13 cellular contexts compared by ENCODE assay signal in genomic region chr4:52059372-52059771, GRCh38. TPM values are rescaled to one million over a fixed set of nuclear protein-coding genes. Genes with fewer than 3 reads are reported as not detected.
DNase-seq lines count a peak whose midpoint lies in the region; ATAC-seq, FAIRE-seq and TF ChIP-seq lines count a peak whose summit lies in the region.
"Had no signal": no experiment of that assay in that cellular context is flagged by ENCODE, and none has a peak within 500 bp of the region (broad histone marks: within the 10 kb centered on the region; RNA-seq: fewer than 3 reads in every experiment).

No MANE protein-coding gene starts in this region.

- H3K36me3 ChIP-seq in heart right ventricle: peaks cover 0 to 6% (median 0%) of the 10 kb centered on the region in 9 donors
- no peaks in the 10 kb centered on the region for H3K36me3 ChIP-seq in small intestine (ENCODE audit: control insufficient read depth in 2 of 2, insufficient read depth in 2 of 2, low read length in 2 of 2)

- H3K4me1 ChIP-seq in heart right ventricle: peaks cover 0 to 20% (median 11%) of the 10 kb centered on the region in 9 donors
- H3K4me1 ChIP-seq in small intestine (ENCODE audit: control insufficient read depth in 2 of 2, insufficient read depth in 1 of 2, low read depth in 1 of 2, low read length in 1 of 2): no peaks in the 10 kb centered on the region
- H3K4me1 ChIP-seq: parathyroid adenoma had no signal

- H3K27ac ChIP-seq in heart right ventricle: peak overlapping the region in 1 of 10 donors; percentile 8
- H3K27ac ChIP-seq in small intestine (ENCODE audit: low read depth in 1 of 2, low read length in 1 of 2): no peak overlapping the region
- H3K27ac ChIP-seq: 22Rv1, parathyroid adenoma, PC-9 had no signal

- intact Hi-C loops in heart right ventricle (cut with DNase I): no loop called here

- in situ Hi-C loops in astrocyte of the spinal cord (cut with HindIII; ENCODE audit: low sequenced_read_pairs): no loop called here

- H3K27me3 ChIP-seq in heart right ventricle (peaks cover 0 to 7% (median 0%) of the 10 kb centered on the region in 7 donors), small intestine (ENCODE audit: control insufficient read depth in 2 of 2, insufficient read depth in 2 of 2, low read length in 2 of 2) (no peaks in the 10 kb centered on the region)

- H3K4me3 ChIP-seq in astrocyte of the spinal cord (ENCODE audit: low read depth, low read length): no peak overlapping the region
- H3K4me3 ChIP-seq in heart right ventricle: no peak overlapping the region
- H3K4me3 ChIP-seq in small intestine (ENCODE audit: low read depth in 1 of 2, low read length in 2 of 2): no peak overlapping the region
- H3K4me3 ChIP-seq: PC-9 had no signal

- H3K9me3 ChIP-seq in heart right ventricle (no peaks in the 10 kb centered on the region), small intestine (ENCODE audit: control insufficient read depth, low read depth) (no peaks in the 10 kb centered on the region)

- 55 to 62% methylated on average over 3 of the region's 3 CpGs for WGBS in heart right ventricle, 2 donors
- 10 to 58% (median 35%) methylated on average over 3 of the region's 3 CpGs for WGBS in small intestine, 3 donors

- ATAC-seq in heart right ventricle: peak in 7 of 8 donors; percentile 63 to 86 (median 75)

- FAIRE-seq in small intestine (lab: Jason Lieb, UNC): peak; percentile 36

- TF ChIP-seq CTCF in astrocyte of the spinal cord (IDR thresholded peaks at IDR 0.05; ENCODE audit: low read depth, low read length): no peak
- no peak for TF ChIP-seq CTCF in heart right ventricle (IDR thresholded peaks at IDR 0.05)

- TF ChIP-seq POLR2A in erythroblast (IDR thresholded peaks at IDR 0.05; ENCODE audit: low read length): no peak

- DNase-seq in DMS53 (lab: John Stamatoyannopoulos, UW): peak; percentile 3
- DNase-seq in DMS53 treated with DMSO at 0.1 percent for 48 hours (lab: John Stamatoyannopoulos, UW; ENCODE audit: unreplicated experiment): no peak
- DNase-seq in astrocyte of the spinal cord (ENCODE audit: low read depth, low spot score): peak; percentile 81
- DNase-seq in heart right ventricle: peak in 1 of 2 donors; percentile 54
- peak; percentile 90 for DNase-seq in small intestine
- no peak for DNase-seq in DMS153 treated with DMSO at 0.1 percent for 48 hours (lab: John Stamatoyannopoulos, UW; ENCODE audit: unreplicated experiment)
- no peak for DNase-seq in erythroblast (lab: John Stamatoyannopoulos, UW)
- no peak for DNase-seq in retina
- DNase-seq: islet precursor cell, NCI-H1436, PC-9 had no signal

RNA-seq across cellular contexts. Expression of gene SPATA18, which starts 8.3 kb away (rescaled TPM):
- total RNA-seq in heart right ventricle: 1 to 10 TPM in 8 of 10 donors, under 1 TPM in 2; 0.83 to 2.0 (median 1.5) TPM
- polyA plus RNA-seq in heart right ventricle: under 1 TPM; 0.16 to 0.80 TPM
- 1 to 10 TPM in 2 of 3 donors, under 1 TPM in 1; 0.81 to 3.2 (median 1.1) TPM for polyA plus RNA-seq in small intestine

RNA-seq across cellular contexts. Expression of gene SGCB, which starts 21.3 kb away (rescaled TPM):
- total RNA-seq in heart right ventricle: 100 to 1,000 TPM in 2 of 10 donors, 10 to 100 TPM in 8; 75.9 to 124 (median 91.8) TPM
- 10 to 100 TPM; 14.3 to 19.9 TPM for polyA plus RNA-seq in heart right ventricle
- 10 to 100 TPM in 1 of 3 donors, 1 to 10 TPM in 2; 3.8 to 16.6 (median 4.2) TPM for polyA plus RNA-seq in small intestine

RNA-seq across cellular contexts. Expression of gene LRRC66, which starts 39.2 kb away (rescaled TPM):
- total RNA-seq in heart right ventricle: under 1 TPM in 9 of 10 donors, not detected in 1; 0.08 to 0.57 (median 0.26) TPM
- polyA plus RNA-seq in heart right ventricle (1 to 10 TPM in 1 of 2 donors, under 1 TPM in 1; 0.16 to 1.5 TPM), small intestine (10 to 100 TPM; 12.7 to 16.8 (median 13.2) TPM)

Comparison
In these comparisons a context has a peak if more than half of its experiments do, and no peak if none do; other contexts are left out.
1. DNase-seq: peak in DMS53 (single experiment), astrocyte of the spinal cord (single experiment) and small intestine (single experiment); none in DMS53 treated with DMSO at 0.1 percent for 48 hours (single experiment), DMS153 treated with DMSO at 0.1 percent for 48 hours (single experiment), erythroblast (0 of 2) and retina (single experiment).
2. RNA of gene LRRC66, which starts 39.2 kb away (polyA plus RNA-seq): 12.7 to 16.8 TPM in small intestine; 0.16 to 1.5 TPM in heart right ventricle; every median in the first group is over 4 times any median in the second.